Comparison of ENCODE assay signal across 8 cellular contexts in genomic region chr3:52274781-52275180, GRCh38. TPM values are rescaled to one million over a fixed set of nuclear protein-coding genes. Genes with fewer than 3 reads are reported as not detected.
A peak's percentile ranks its signal among the peaks of the same experiment; 100 is the strongest.
DNase-seq lines count a peak whose midpoint lies in the region; ATAC-seq and TF ChIP-seq lines count a peak whose summit lies in the region.
"Not testable (repeated sequence)": the region's sequence is repeated elsewhere in the genome, so short reads cannot be mapped to it uniquely, and the experiment has no call there.

No MANE protein-coding gene starts in this region.

- H3K27ac Mint-ChIP-seq in T-helper 1 cell treated with Interleukin-12 subunit alpha and Interleukin-12 subunit beta and Interleukin-4 antibody, amounts not matched to agents 30 μg/mL and 1 μg/mL, for 36 hours, result peak overlapping the region; percentile 90
- peak overlapping the region; percentile 96 for H3K27ac Mint-ChIP-seq in activated CD8-positive, alpha-beta memory T cell treated with anti-CD3 and anti-CD28 coated beads, Interleukin-2, amount 10 ng/mL, durations not matched to agents 7 days and 5 days
- peak overlapping the region; percentile 100 for H3K27ac Mint-ChIP-seq in activated naive CD8-positive, alpha-beta T cell
- peak overlapping the region; percentile 55 for H3K27ac Mint-ChIP-seq in endodermal cell

- H3K9ac ChIP-seq in DND-41 (ENCODE audit: low read depth, low read length); endodermal cell (ENCODE audit: extremely low read depth, low read length, poor library complexity, severe bottlenecking): not testable (repeated sequence)

- H3K9me3 ChIP-seq in DND-41 (ENCODE audit: insufficient read depth, low read length, severe bottlenecking); endodermal cell (ENCODE audit: control insufficient read depth, low read length); muscle layer of duodenum (ENCODE audit: control insufficient read depth in 1 of 2, low read length in 2 of 2); sigmoid colon; upper lobe of right lung: not testable (repeated sequence)

- CTCF ChIA-PET in activated CD8-positive, alpha-beta memory T cell treated with anti-CD3 and anti-CD28 coated beads, Interleukin-2, amount 10 ng/mL, durations not matched to agents 7 days and 5 days (lab: Charles Lee), result interaction anchor here (1.4 to 2.2 kb wide), 3 partner anchors 26 to 43 kb away, joined by 3 to 12 read pairs (median 4); no protein-coding TSS in a partner anchor

- peak overlapping the region; percentile 97 for H3K4me3 Mint-ChIP-seq in T-helper 1 cell treated with Interleukin-12 subunit alpha and Interleukin-12 subunit beta and Interleukin-4 antibody, amounts not matched to agents 30 μg/mL and 1 μg/mL, for 36 hours
- H3K4me3 Mint-ChIP-seq in activated CD8-positive, alpha-beta memory T cell treated with anti-CD3 and anti-CD28 coated beads, Interleukin-2, amount 10 ng/mL, durations not matched to agents 7 days and 5 days, result peak overlapping the region; percentile 99
- peak overlapping the region; percentile 99 for H3K4me3 Mint-ChIP-seq in activated naive CD8-positive, alpha-beta T cell
- H3K4me3 Mint-ChIP-seq in endodermal cell, result not testable (repeated sequence)

- whole genome bisulfite sequencing in endodermal cell (ENCODE audit: insufficient coverage in 1 of 2, insufficient read length in 1 of 2), 2 experiments, result 93 to 98% methylated on average over 6 to 18 of the region's 18 CpGs
- WGBS in sigmoid colon, 2 donors, result 89 to 90% methylated on average over 18 of the region's 18 CpGs

- not testable (repeated sequence) for H3K4me3 ChIP-seq in DND-41 (ENCODE audit: low read depth in 1 of 2, low read length in 2 of 2); endodermal cell (ENCODE audit: low read length); muscle layer of duodenum (ENCODE audit: low read depth in 1 of 2, low read length in 2 of 2); sigmoid colon
- peak overlapping the region; percentile 77 for H3K4me3 ChIP-seq in upper lobe of right lung

- peaks cover 94% of the 10 kb centered on the region for H3K79me2 ChIP-seq in DND-41 (ENCODE audit: insufficient read depth, low read length)

- H3K27ac ChIP-seq in DND-41 (ENCODE audit: low read length); endodermal cell (ENCODE audit: low read depth, low read length): not testable (repeated sequence)
- H3K27ac ChIP-seq in muscle layer of duodenum (ENCODE audit: low read length) (peak overlapping the region; percentile 58), sigmoid colon (peak overlapping the region; percentile 94 to 99 (median 96)), upper lobe of right lung (peak overlapping the region; percentile 97)

- H3K36me3 ChIP-seq in DND-41 (ENCODE audit: insufficient read depth, low read length) (peaks cover 72% of the 10 kb centered on the region), endodermal cell (ENCODE audit: control insufficient read depth, insufficient read depth, low read length) (peaks cover 52% of the 10 kb centered on the region), sigmoid colon (peaks cover 0 to 11% (median 3%) of the 10 kb centered on the region in 4 donors), upper lobe of right lung (peaks cover 12% of the 10 kb centered on the region)
- H3K36me3 ChIP-seq in muscle layer of duodenum (ENCODE audit: control insufficient read depth in 1 of 2, insufficient read depth in 2 of 2, low read length in 2 of 2), result not testable (repeated sequence)

- not testable (repeated sequence) for TF ChIP-seq EP300 in sigmoid colon (IDR thresholded peaks at IDR 0.05)

- H3K4me1 ChIP-seq in DND-41 (ENCODE audit: insufficient read depth, low read length) (peaks cover 53% of the 10 kb centered on the region), muscle layer of duodenum (ENCODE audit: control insufficient read depth in 1 of 2, insufficient read depth in 2 of 2, low read length in 2 of 2) (peaks cover 17 to 68% of the 10 kb centered on the region in 2 donors), sigmoid colon (peaks cover 0 to 79% (median 79%) of the 10 kb centered on the region in 4 donors), upper lobe of right lung (peaks cover 80% of the 10 kb centered on the region)
- H3K4me1 ChIP-seq in endodermal cell (ENCODE audit: control insufficient read depth, insufficient read depth, low read length), result not testable (repeated sequence)

- H3K9me3 Mint-ChIP-seq in T-helper 1 cell treated with Interleukin-12 subunit alpha and Interleukin-12 subunit beta and Interleukin-4 antibody, amounts not matched to agents 30 μg/mL and 1 μg/mL, for 36 hours; activated CD8-positive, alpha-beta memory T cell treated with anti-CD3 and anti-CD28 coated beads, Interleukin-2, amount 10 ng/mL, durations not matched to agents 7 days and 5 days (ENCODE audit: low read depth); activated naive CD8-positive, alpha-beta T cell (ENCODE audit: low read depth); endodermal cell: not testable (repeated sequence)

- not testable (repeated sequence) for H3K27me3 Mint-ChIP-seq in T-helper 1 cell treated with Interleukin-12 subunit alpha and Interleukin-12 subunit beta and Interleukin-4 antibody, amounts not matched to agents 30 μg/mL and 1 μg/mL, for 36 hours (ENCODE audit: low read depth); activated CD8-positive, alpha-beta memory T cell treated with anti-CD3 and anti-CD28 coated beads, Interleukin-2, amount 10 ng/mL, durations not matched to agents 7 days and 5 days; activated naive CD8-positive, alpha-beta T cell; endodermal cell (ENCODE audit: insufficient read depth)

- H2AFZ ChIP-seq in DND-41 (ENCODE audit: low read depth, low read length), result not testable (repeated sequence)

- peaks cover 60% of the 10 kb centered on the region for H3K4me1 Mint-ChIP-seq in T-helper 1 cell treated with Interleukin-12 subunit alpha and Interleukin-12 subunit beta and Interleukin-4 antibody, amounts not matched to agents 30 μg/mL and 1 μg/mL, for 36 hours (ENCODE audit: low read depth)
- peaks cover 62% of the 10 kb centered on the region for H3K4me1 Mint-ChIP-seq in activated CD8-positive, alpha-beta memory T cell treated with anti-CD3 and anti-CD28 coated beads, Interleukin-2, amount 10 ng/mL, durations not matched to agents 7 days and 5 days
- peaks cover 70% of the 10 kb centered on the region for H3K4me1 Mint-ChIP-seq in activated naive CD8-positive, alpha-beta T cell (ENCODE audit: low read depth)
- peaks cover 18% of the 10 kb centered on the region for H3K4me1 Mint-ChIP-seq in endodermal cell

- peak overlapping the region; percentile 94 for H3K4me2 ChIP-seq in DND-41 (ENCODE audit: insufficient read depth, low read length)

- DNase-seq in DND-41; activated CD8-positive, alpha-beta memory T cell treated with anti-CD3 and anti-CD28 coated beads, Interleukin-2, amount 10 ng/mL, durations not matched to agents 7 days and 5 days; endodermal cell; sigmoid colon; upper lobe of right lung: not testable (repeated sequence)

- not testable (repeated sequence) for TF ChIP-seq POLR2A in sigmoid colon (IDR thresholded peaks at IDR 0.05)

- not testable (repeated sequence) for TF ChIP-seq CTCF in DND-41 (IDR thresholded peaks at IDR 0.05; ENCODE audit: borderline replicate concordance, extremely low read depth, low read length, poor library complexity, severe bottlenecking); endodermal cell (conservative IDR thresholded peaks at IDR 0.05); sigmoid colon (IDR thresholded peaks at IDR 0.05); upper lobe of right lung (IDR thresholded peaks at IDR 0.05)

- intact Hi-C loops in sigmoid colon (cut with DNase I), result loop anchor here (10.0 kb wide), 1 partner anchor 410 kb away; the partner anchor contains the start of genes GNL3 and PBRM1
- intact Hi-C loops in upper lobe of right lung (cut with DNase I), result not testable (repeated sequence)

- H3K27me3 ChIP-seq in DND-41 (ENCODE audit: insufficient read depth, low read length, poor library complexity); endodermal cell (ENCODE audit: control insufficient read depth, insufficient read depth, low read length, poor library complexity, severe bottlenecking); muscle layer of duodenum (ENCODE audit: low read depth, low read length); sigmoid colon; upper lobe of right lung: not testable (repeated sequence)

- H3K36me3 Mint-ChIP-seq in T-helper 1 cell treated with Interleukin-12 subunit alpha and Interleukin-12 subunit beta and Interleukin-4 antibody, amounts not matched to agents 30 μg/mL and 1 μg/mL, for 36 hours (ENCODE audit: low read depth), result peaks cover 53% of the 10 kb centered on the region
- H3K36me3 Mint-ChIP-seq in activated CD8-positive, alpha-beta memory T cell treated with anti-CD3 and anti-CD28 coated beads, Interleukin-2, amount 10 ng/mL, durations not matched to agents 7 days and 5 days, result peaks cover 62% of the 10 kb centered on the region
- H3K36me3 Mint-ChIP-seq in activated naive CD8-positive, alpha-beta T cell, result peaks cover 18% of the 10 kb centered on the region
- H3K36me3 Mint-ChIP-seq in endodermal cell (ENCODE audit: low read depth), result peaks cover 44% of the 10 kb centered on the region

- not testable (repeated sequence) for ATAC-seq in DND-41 (ENCODE audit: insufficient read depth, low read depth); activated CD8-positive, alpha-beta memory T cell treated with anti-CD3 and anti-CD28 coated beads, Interleukin-2, amount 10 ng/mL, durations not matched to agents 7 days and 5 days; upper lobe of right lung

- H4K20me1 ChIP-seq in DND-41 (ENCODE audit: insufficient read depth, low read length), result peaks cover 72% of the 10 kb centered on the region

RNA-seq across cellular contexts. Expression of gene WDR82, which starts 3.7 kb away (rescaled TPM):
- 100 to 1,000 TPM; 114 to 132 TPM for total RNA-seq in activated CD8-positive, alpha-beta memory T cell treated with anti-CD3 and anti-CD28 coated beads, Interleukin-2, amount 10 ng/mL, durations not matched to agents 7 days and 5 days
- 10 to 100 TPM; 78.4 to 84.2 TPM for total RNA-seq in endodermal cell
- 95.1 TPM for polyA plus RNA-seq in endodermal cell (2013, experiment 1 of 2)
- 88.3 TPM for polyA plus RNA-seq in endodermal cell (2013, experiment 2 of 2)
- total RNA-seq in sigmoid colon, result 10 to 100 TPM; 44.4 to 54.9 (median 48.0) TPM
- polyA plus RNA-seq in sigmoid colon, result 10 to 100 TPM; 22.2 to 50.2 (median 28.4) TPM
- total RNA-seq in upper lobe of right lung, result 61.9 TPM

RNA-seq across cellular contexts. Expression of gene GLYCTK, which starts 12.8 kb away (rescaled TPM):
- 10 to 100 TPM; 23.2 to 29.4 TPM for total RNA-seq in activated CD8-positive, alpha-beta memory T cell treated with anti-CD3 and anti-CD28 coated beads, Interleukin-2, amount 10 ng/mL, durations not matched to agents 7 days and 5 days
- total RNA-seq in endodermal cell (10 to 100 TPM; 21.7 to 28.4 TPM), sigmoid colon (1 to 10 TPM; 1.6 to 4.6 (median 3.8) TPM), upper lobe of right lung (11.5 TPM)
- polyA plus RNA-seq in endodermal cell (2013, experiment 1 of 2), result 5.8 TPM
- 7.1 TPM for polyA plus RNA-seq in endodermal cell (2013, experiment 2 of 2)
- 10 to 100 TPM; 20.4 to 48.2 (median 48.1) TPM for polyA plus RNA-seq in sigmoid colon

RNA-seq across cellular contexts. Expression of gene PPM1M, which starts 29.2 kb away (rescaled TPM):
- 10 to 100 TPM; 91.1 to 94.1 TPM for total RNA-seq in activated CD8-positive, alpha-beta memory T cell treated with anti-CD3 and anti-CD28 coated beads, Interleukin-2, amount 10 ng/mL, durations not matched to agents 7 days and 5 days
- total RNA-seq in endodermal cell, result 1 to 10 TPM; 6.7 to 6.8 TPM
- polyA plus RNA-seq in endodermal cell (2013, experiment 1 of 2), result 4.8 TPM
- 3.8 TPM for polyA plus RNA-seq in endodermal cell (2013, experiment 2 of 2)
- total RNA-seq in sigmoid colon, result 10 to 100 TPM; 21.7 to 28.2 (median 24.8) TPM
- polyA plus RNA-seq in sigmoid colon, result 10 to 100 TPM in 2 of 3 donors, 1 to 10 TPM in 1; 5.8 to 16.9 (median 11.4) TPM
- total RNA-seq in upper lobe of right lung, result 44.0 TPM

RNA-seq across cellular contexts. Expression of gene TWF2, which starts 35.8 kb away (rescaled TPM):
- total RNA-seq in activated CD8-positive, alpha-beta memory T cell treated with anti-CD3 and anti-CD28 coated beads, Interleukin-2, amount 10 ng/mL, durations not matched to agents 7 days and 5 days, result 100 to 1,000 TPM; 110 to 131 TPM
- total RNA-seq in endodermal cell, result 10 to 100 TPM; 40.7 to 41.9 TPM
- polyA plus RNA-seq in endodermal cell (2013, experiment 1 of 2), result 32.6 TPM
- polyA plus RNA-seq in endodermal cell (2013, experiment 2 of 2), result 27.3 TPM
- 10 to 100 TPM; 40.4 to 57.3 (median 50.8) TPM for total RNA-seq in sigmoid colon
- 10 to 100 TPM; 62.5 to 79.3 (median 65.3) TPM for polyA plus RNA-seq in sigmoid colon
- total RNA-seq in upper lobe of right lung, result 50.4 TPM

RNA-seq across cellular contexts. Expression of gene DNAH1, which starts 41.3 kb away (rescaled TPM):
- total RNA-seq in activated CD8-positive, alpha-beta memory T cell treated with anti-CD3 and anti-CD28 coated beads, Interleukin-2, amount 10 ng/mL, durations not matched to agents 7 days and 5 days, result 10 to 100 TPM; 13.9 to 26.5 TPM
- total RNA-seq in endodermal cell, result 1 to 10 TPM; 4.9 to 5.5 TPM
- polyA plus RNA-seq in endodermal cell (2013, experiment 1 of 2), result 2.8 TPM
- 3.1 TPM for polyA plus RNA-seq in endodermal cell (2013, experiment 2 of 2)
- 1 to 10 TPM; 2.3 to 8.6 (median 6.1) TPM for total RNA-seq in sigmoid colon
- 1 to 10 TPM; 1.2 to 7.7 (median 1.4) TPM for polyA plus RNA-seq in sigmoid colon
- 11.2 TPM for total RNA-seq in upper lobe of right lung
